ENCODE assay signal across 19 cellular contexts in genomic region chr3:49873623-49874022, GRCh38. TPM values are rescaled to one million over a fixed set of nuclear protein-coding genes. Genes with fewer than 3 reads are reported as not detected.
DNase-seq lines count a peak whose midpoint lies in the region; ATAC-seq, FAIRE-seq and TF ChIP-seq lines count a peak whose summit lies in the region.
"Had no signal": no experiment of that assay in that cellular context is flagged by ENCODE, and none has a peak within 500 bp of the region (broad histone marks: within the 10 kb centered on the region; RNA-seq: fewer than 3 reads in every experiment).

No MANE protein-coding gene starts in this region.

- H3K4me2 ChIP-seq in SK-N-SH (no peak overlapping the region), hepatocyte (no peak overlapping the region)

- no peak for ATAC-seq in SK-N-SH treated with all-trans-retinoic acid at 6 μM for 48 hours
- no peak for ATAC-seq in body of pancreas
- ATAC-seq: CD8-positive, alpha-beta T cell; PC-3 had no signal

- H3K9ac ChIP-seq in SK-N-SH: no peak overlapping the region
- H3K9ac ChIP-seq in mucosa of rectum (ENCODE audit: low read depth in 1 of 2, low read length in 2 of 2): peak overlapping the region in 1 of 2 donors; percentile 18

- intact Hi-C loops in body of pancreas (cut with DNase I): no loop called here

- TF ChIP-seq CTCF in SK-N-SH (IDR thresholded peaks at IDR 0.05) (no peak), hepatocyte (IDR thresholded peaks at IDR 0.05; ENCODE audit: poor library complexity) (no peak), body of pancreas (IDR thresholded peaks at IDR 0.05) (no peak)

- H2AFZ ChIP-seq in SK-N-SH (ENCODE audit: low read depth) (no peak overlapping the region), hepatocyte (no peak overlapping the region)

- POLR2A ChIA-PET in SK-N-SH (lab: Yijun Ruan, JAX): interaction anchor here (0.7 kb wide), 1 partner anchor 17 kb away, joined by 3 read pairs; no protein-coding TSS in a partner anchor

- H3K9me3 ChIP-seq in SK-N-SH (no peaks in the 10 kb centered on the region), hepatocyte (ENCODE audit: low read depth) (no peaks in the 10 kb centered on the region), mucosa of rectum (ENCODE audit: control insufficient read depth in 2 of 2, low read length in 2 of 2) (no peaks in the 10 kb centered on the region), body of pancreas (no peaks in the 10 kb centered on the region)
- H3K9me3 ChIP-seq: HAP-1 had no signal

- peak; percentile 50 for FAIRE-seq in urothelium cell line (lab: Jason Lieb, UNC)
- FAIRE-seq: D721Med had no signal

- CTCF ChIA-PET in SK-N-SH (lab: Yijun Ruan, JAX): interaction anchor here (0.8 to 6.1 kb wide), 4 partner anchors 9 to 102 kb away, joined by 3 to 42 read pairs (median 4); no protein-coding TSS in a partner anchor

- no CpG with 5 or more reads among the region's 8 CpGs for WGBS in SK-N-SH (ENCODE audit: low lambda C conversion rate)
- WGBS in hepatocyte (ENCODE audit: low lambda C conversion rate, missing lambda C conversion rate): 38% methylated on average over 8 of the region's 8 CpGs
- WGBS in body of pancreas, 2 donors: 63% methylated on average over 8 of the region's 8 CpGs; no CpG with 5 or more reads in 1 of the 2 donors

- DNase-seq in SK-N-SH (peak; percentile 56), hepatocyte (ENCODE audit: low spot score) (peak; percentile 86), urothelium cell line (ENCODE audit: low spot score) (no peak), body of pancreas (no peak), SK-N-DZ (ENCODE audit: low spot score) (no peak), NCI-H146 treated with DMSO at 0.1 percent for 48 hours (lab: John Stamatoyannopoulos, UW; ENCODE audit: unreplicated experiment) (no peak)
- DNase-seq: DMS79, NCI-H1105 treated with DMSO at 0.1 percent for 48 hours, NCI-H187, PC-3 had no signal

- H4K20me1 ChIP-seq in SK-N-SH (ENCODE audit: insufficient read depth) (no peaks in the 10 kb centered on the region), hepatocyte (ENCODE audit: insufficient read depth, poor library complexity, severe bottlenecking) (no peaks in the 10 kb centered on the region)

- no peak for TF ChIP-seq RAD21 in SK-N-SH (IDR thresholded peaks at IDR 0.05; ENCODE audit: low read length)

- H3K79me2 ChIP-seq in SK-N-SH (ENCODE audit: insufficient read depth) (no peaks in the 10 kb centered on the region), hepatocyte (no peaks in the 10 kb centered on the region)

- no peaks in the 10 kb centered on the region for H3K36me3 ChIP-seq in SK-N-SH (replicated peaks in 1 of 2; ENCODE audit: control insufficient read depth in 1 of 2, insufficient read depth in 2 of 2, low read length in 1 of 2)
- H3K36me3 ChIP-seq in hepatocyte (replicated peaks; ENCODE audit: insufficient read depth, low read depth): no peaks in the 10 kb centered on the region
- no peaks in the 10 kb centered on the region for H3K36me3 ChIP-seq in mucosa of rectum (ENCODE audit: control insufficient read depth in 2 of 2, insufficient read depth in 2 of 2, low read length in 2 of 2)
- H3K36me3 ChIP-seq in body of pancreas (replicated peaks in 1 of 2; ENCODE audit: insufficient read depth in 1 of 2, low read depth in 2 of 2): no peaks in the 10 kb centered on the region
- H3K36me3 ChIP-seq: HAP-1 had no signal

- TF ChIP-seq EP300 in SK-N-SH (IDR thresholded peaks at IDR 0.05; ENCODE audit: borderline replicate concordance in 1 of 2, low read depth in 1 of 2, low read length in 1 of 2): 0 out of 4 replicates have a peak, but pooled peaks of 1 of the 2 experiments have one; percentile 21

- H3K4me3 ChIP-seq in SK-N-SH (ENCODE audit: low read depth in 2 of 2, low read length in 1 of 2): no peak overlapping the region
- H3K4me3 ChIP-seq in hepatocyte: no peak overlapping the region
- H3K4me3 ChIP-seq in mucosa of rectum (ENCODE audit: low read length in 2 of 2): peak overlapping the region in 1 of 2 donors; percentile 19
- H3K4me3 ChIP-seq in body of pancreas: no peak overlapping the region
- H3K4me3 ChIP-seq: HAP-1 had no signal

- H3K27ac ChIP-seq in SK-N-SH (ENCODE audit: low read depth in 2 of 2, low read length in 1 of 2) (peak overlapping the region in 1 of 2 experiments; percentile 69; a peak in 1 of 4 replicates), hepatocyte (peak overlapping the region; percentile 98), mucosa of rectum (ENCODE audit: low read depth in 2 of 2, low read length in 2 of 2) (peak overlapping the region; percentile 66 to 68), body of pancreas (no peak overlapping the region)
- H3K27ac ChIP-seq: 22Rv1 had no signal

- no peaks in the 10 kb centered on the region for H3K9me2 ChIP-seq in SK-N-SH
- no peaks in the 10 kb centered on the region for H3K9me2 ChIP-seq in hepatocyte (replicated peaks; ENCODE audit: insufficient read depth)

- no peak for TF ChIP-seq POLR2A in body of pancreas (IDR thresholded peaks at IDR 0.05)

- H3F3A ChIP-seq in SK-N-SH (replicated peaks; ENCODE audit: insufficient read depth): no peaks in the 10 kb centered on the region

- peaks cover 0 to 41% of the 10 kb centered on the region in 2 experiments; a peak in 1 of 4 replicates for H3K4me1 ChIP-seq in SK-N-SH (ENCODE audit: control insufficient read depth in 1 of 2, insufficient read depth in 2 of 2, low read depth in 1 of 2, low read length in 1 of 2)
- H3K4me1 ChIP-seq in hepatocyte (ENCODE audit: insufficient read depth): peaks cover 32% of the 10 kb centered on the region
- H3K4me1 ChIP-seq in mucosa of rectum (ENCODE audit: control insufficient read depth in 2 of 2, insufficient read depth in 2 of 2, low read length in 2 of 2): peaks cover 14 to 17% of the 10 kb centered on the region in 2 donors
- peaks cover 13% of the 10 kb centered on the region for H3K4me1 ChIP-seq in body of pancreas

- peaks cover 24% of the 10 kb centered on the region for H3K27me3 ChIP-seq in SK-N-SH (ENCODE audit: insufficient read depth)
- H3K27me3 ChIP-seq in hepatocyte: peaks cover 24% of the 10 kb centered on the region
- H3K27me3 ChIP-seq in mucosa of rectum (ENCODE audit: control insufficient read depth in 2 of 2, insufficient read depth in 2 of 2, low read length in 2 of 2): peaks cover 7 to 18% of the 10 kb centered on the region in 2 donors
- peaks cover 0 to 13% of the 10 kb centered on the region in 2 donors for H3K27me3 ChIP-seq in body of pancreas

TF ChIP-seq in SK-N-SH, 30 proteins besides CTCF, POLR2A, EP300 and RAD21:
- TF ChIP-seq GATA2 (CRISPR knock-in tag; IDR thresholded peaks at IDR 0.05) (peak; percentile 38; the same call in 1 of the 2 replicates), YY1 (IDR thresholded peaks at IDR 0.05; ENCODE audit: low read depth) (no peak)

TF ChIP-seq in SK-N-SH treated with all-trans-retinoic acid at 6 μM for 48 hours, 23 proteins besides CTCF, POLR2A, EP300 and RAD21 (continues in another document):
- no peak for TF ChIP-seq TCF4 (CRISPR knock-in tag; IDR thresholded peaks at IDR 0.05; ENCODE audit: borderline replicate concordance)

RNA-seq across cellular contexts. Expression of gene CAMKV, which starts 3.9 kb away (rescaled TPM):
- 0.53 and 1.7 TPM in 2 replicates for polyA plus RNA-seq in SK-N-SH (2012; rRNA removed)
- 0.51 and 1.9 TPM in 2 replicates for polyA plus RNA-seq in SK-N-SH (2012; cell fraction: cytosol; rRNA removed)
- 4.1 and 6.6 TPM in 2 replicates for polyA plus RNA-seq in SK-N-SH (2012; cell fraction: nucleus; rRNA removed)
- total RNA-seq in hepatocyte: 3.5 and 3.9 TPM in 2 replicates
- polyA plus RNA-seq in hepatocyte: 2.0 and 2.7 TPM in 2 replicates
- not detected for total RNA-seq in body of pancreas
- polyA plus RNA-seq in SK-N-DZ (2014; cell fraction: cytosol; rRNA removed): 62.4 and 73.1 TPM in 2 replicates
- 427 and 437 TPM in 2 replicates for polyA plus RNA-seq in SK-N-DZ (2014; cell fraction: nucleus; rRNA removed)
- total RNA-seq: CD8-positive, alpha-beta T cell; HT1080 had no signal
- polyA plus RNA-seq: BJ had no signal

RNA-seq across cellular contexts. Expression of gene TRAIP, which starts 17.3 kb away (rescaled TPM):
- polyA plus RNA-seq in SK-N-SH (2012; rRNA removed): 8.1 and 12.8 TPM in 2 replicates
- 4.8 and 7.6 TPM in 2 replicates for polyA plus RNA-seq in SK-N-SH (2012; cell fraction: cytosol; rRNA removed)
- polyA plus RNA-seq in SK-N-SH (2012; cell fraction: nucleus; rRNA removed): 39.1 and 62.4 TPM in 2 replicates
- total RNA-seq in hepatocyte: 2.5 and 4.9 TPM in 2 replicates
- 3.1 and 6.6 TPM in 2 replicates for polyA plus RNA-seq in hepatocyte
- total RNA-seq in body of pancreas: 1 to 10 TPM; 1.8 to 3.6 TPM
- polyA plus RNA-seq in SK-N-DZ (2014; cell fraction: cytosol; rRNA removed): 25.6 and 25.9 TPM in 2 replicates
- 110 and 121 TPM in 2 replicates for polyA plus RNA-seq in SK-N-DZ (2014; cell fraction: nucleus; rRNA removed)

RNA-seq across cellular contexts. Expression of gene MST1R, which starts 30.1 kb away (rescaled TPM):
- polyA plus RNA-seq in SK-N-SH (2012; rRNA removed) (0.23 and 0.36 TPM in 2 replicates), hepatocyte (5.3 and 12.1 TPM in 2 replicates)
- polyA plus RNA-seq in SK-N-SH (2012; cell fraction: cytosol; rRNA removed): 0.06 and 0.09 TPM in 2 replicates
- polyA plus RNA-seq in SK-N-SH (2012; cell fraction: nucleus; rRNA removed): 2.0 and 2.4 TPM in 2 replicates
- total RNA-seq in hepatocyte (7.5 and 8.7 TPM in 2 replicates), body of pancreas (10 to 100 TPM; 10.4 to 12.2 TPM)
- 0.38 and 1.2 TPM in 2 replicates for polyA plus RNA-seq in SK-N-DZ (2014; cell fraction: cytosol; rRNA removed)
- polyA plus RNA-seq in SK-N-DZ (2014; cell fraction: nucleus; rRNA removed): 2.8 and 4.0 TPM in 2 replicates
- total RNA-seq: G401 had no signal

RNA-seq across cellular contexts. Expression of gene MON1A, which starts 56.0 kb away (rescaled TPM):
- polyA plus RNA-seq in SK-N-SH (2012; rRNA removed) (10.9 and 12.0 TPM in 2 replicates), hepatocyte (9.5 and 11.5 TPM in 2 replicates)
- polyA plus RNA-seq in SK-N-SH (2012; cell fraction: cytosol; rRNA removed): 6.8 and 9.2 TPM in 2 replicates
- polyA plus RNA-seq in SK-N-SH (2012; cell fraction: nucleus; rRNA removed): 11.9 and 12.6 TPM in 2 replicates
- total RNA-seq in hepatocyte (10.7 and 13.6 TPM in 2 replicates), body of pancreas (10 to 100 TPM in 1 of 2 donors, 1 to 10 TPM in 1; 4.9 to 13.5 TPM)
- 18.5 and 18.9 TPM in 2 replicates for polyA plus RNA-seq in SK-N-DZ (2014; cell fraction: cytosol; rRNA removed)
- polyA plus RNA-seq in SK-N-DZ (2014; cell fraction: nucleus; rRNA removed): 9.2 and 14.4 TPM in 2 replicates

RNA-seq across cellular contexts. Expression of gene UBA7, which starts 59.9 kb away (rescaled TPM):
- polyA plus RNA-seq in SK-N-SH (2012; rRNA removed) (22.6 and 25.8 TPM in 2 replicates), hepatocyte (21.6 and 22.2 TPM in 2 replicates)
- 2.0 and 3.0 TPM in 2 replicates for polyA plus RNA-seq in SK-N-SH (2012; cell fraction: cytosol; rRNA removed)
- 187 and 223 TPM in 2 replicates for polyA plus RNA-seq in SK-N-SH (2012; cell fraction: nucleus; rRNA removed)
- total RNA-seq in hepatocyte (10.7 and 14.7 TPM in 2 replicates), body of pancreas (10 to 100 TPM; 39.2 to 86.4 TPM)
- 0.06 TPM in 1 of 2 replicates, not detected in the other for polyA plus RNA-seq in SK-N-DZ (2014; cell fraction: cytosol; rRNA removed)
- 3.5 and 5.4 TPM in 2 replicates for polyA plus RNA-seq in SK-N-DZ (2014; cell fraction: nucleus; rRNA removed)

Comparison
In these comparisons a context has a peak if more than half of its experiments do, and no peak if none do; other contexts are left out.
1. DNase-seq: peak in SK-N-SH (single experiment) and hepatocyte (single experiment); none in urothelium cell line (single experiment), body of pancreas (0 of 4), SK-N-DZ (single experiment) and NCI-H146 treated with DMSO at 0.1 percent for 48 hours (single experiment).
2. H3K27ac ChIP-seq: peak in hepatocyte (single experiment) and mucosa of rectum (2 of 2); none in body of pancreas (0 of 4).